ENCODE assay signal across 1 cellular context in the genomic region with DNA sequence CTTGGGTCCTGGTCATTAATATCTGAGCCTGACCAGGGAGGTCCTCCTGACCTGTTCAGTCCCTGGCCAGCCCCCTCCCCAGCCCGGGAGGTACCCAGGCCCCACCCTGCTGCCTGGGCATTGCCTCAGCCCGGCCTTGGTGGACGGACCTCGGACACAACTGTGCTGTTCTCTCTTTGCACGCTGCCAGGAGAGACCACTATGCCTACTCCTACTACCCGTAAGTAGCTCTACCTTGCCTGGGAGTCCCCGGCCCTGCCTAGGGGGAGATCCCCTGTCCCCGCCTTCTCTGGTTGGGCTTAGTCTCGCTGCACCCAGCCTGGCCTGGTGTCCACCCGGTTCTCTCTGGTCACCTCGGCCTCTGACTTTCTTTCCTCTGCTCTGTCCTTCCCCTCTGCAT.
TF ChIP-seq lines count a peak whose summit lies in the region.

No MANE protein-coding gene starts in this region.

TF ChIP-seq in HepG2, 621 proteins besides CTCF, POLR2A, EP300 and RAD21:
- TF ChIP-seq, protein P1, sequence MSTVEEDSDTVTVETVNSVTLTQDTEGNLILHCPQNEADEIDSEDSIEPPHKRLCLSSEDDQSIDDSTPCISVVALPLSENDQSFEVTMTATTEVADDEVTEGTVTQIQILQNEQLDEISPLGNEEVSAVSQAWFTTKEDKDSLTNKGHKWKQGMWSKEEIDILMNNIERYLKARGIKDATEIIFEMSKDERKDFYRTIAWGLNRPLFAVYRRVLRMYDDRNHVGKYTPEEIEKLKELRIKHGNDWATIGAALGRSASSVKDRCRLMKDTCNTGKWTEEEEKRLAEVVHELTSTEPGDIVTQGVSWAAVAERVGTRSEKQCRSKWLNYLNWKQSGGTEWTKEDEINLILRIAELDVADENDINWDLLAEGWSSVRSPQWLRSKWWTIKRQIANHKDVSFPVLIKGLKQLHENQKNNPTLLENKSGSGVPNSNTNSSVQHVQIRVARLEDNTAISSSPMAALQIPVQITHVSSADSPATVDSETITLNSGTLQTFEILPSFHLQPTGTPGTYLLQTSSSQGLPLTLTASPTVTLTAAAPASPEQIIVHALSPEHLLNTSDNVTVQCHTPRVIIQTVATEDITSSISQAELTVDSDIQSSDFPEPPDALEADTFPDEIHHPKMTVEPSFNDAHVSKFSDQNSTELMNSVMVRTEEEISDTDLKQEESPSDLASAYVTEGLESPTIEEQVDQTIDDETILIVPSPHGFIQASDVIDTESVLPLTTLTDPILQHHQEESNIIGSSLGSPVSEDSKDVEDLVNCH (CRISPR knock-in tag; IDR thresholded peaks at IDR 0.05) = no peak
- TF ChIP-seq SIX4 (CRISPR knock-in tag; IDR thresholded peaks at IDR 0.05) (no peak), REXO4 (CRISPR knock-in tag; IDR thresholded peaks at IDR 0.05; ENCODE audit: borderline replicate concordance) (no peak), GZF1 (CRISPR knock-in tag; IDR thresholded peaks at IDR 0.05) (no peak), HOXA9 (CRISPR knock-in tag; IDR thresholded peaks at IDR 0.05; ENCODE audit: borderline replicate concordance) (no peak)
- TF ChIP-seq, protein P2, sequence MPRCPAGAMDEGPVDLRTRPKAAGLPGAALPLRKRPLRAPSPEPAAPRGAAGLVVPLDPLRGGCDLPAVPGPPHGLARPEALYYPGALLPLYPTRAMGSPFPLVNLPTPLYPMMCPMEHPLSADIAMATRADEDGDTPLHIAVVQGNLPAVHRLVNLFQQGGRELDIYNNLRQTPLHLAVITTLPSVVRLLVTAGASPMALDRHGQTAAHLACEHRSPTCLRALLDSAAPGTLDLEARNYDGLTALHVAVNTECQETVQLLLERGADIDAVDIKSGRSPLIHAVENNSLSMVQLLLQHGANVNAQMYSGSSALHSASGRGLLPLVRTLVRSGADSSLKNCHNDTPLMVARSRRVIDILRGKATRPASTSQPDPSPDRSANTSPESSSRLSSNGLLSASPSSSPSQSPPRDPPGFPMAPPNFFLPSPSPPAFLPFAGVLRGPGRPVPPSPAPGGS (CRISPR knock-in tag; IDR thresholded peaks at IDR 0.05) = no peak
- TF ChIP-seq, protein P3, sequence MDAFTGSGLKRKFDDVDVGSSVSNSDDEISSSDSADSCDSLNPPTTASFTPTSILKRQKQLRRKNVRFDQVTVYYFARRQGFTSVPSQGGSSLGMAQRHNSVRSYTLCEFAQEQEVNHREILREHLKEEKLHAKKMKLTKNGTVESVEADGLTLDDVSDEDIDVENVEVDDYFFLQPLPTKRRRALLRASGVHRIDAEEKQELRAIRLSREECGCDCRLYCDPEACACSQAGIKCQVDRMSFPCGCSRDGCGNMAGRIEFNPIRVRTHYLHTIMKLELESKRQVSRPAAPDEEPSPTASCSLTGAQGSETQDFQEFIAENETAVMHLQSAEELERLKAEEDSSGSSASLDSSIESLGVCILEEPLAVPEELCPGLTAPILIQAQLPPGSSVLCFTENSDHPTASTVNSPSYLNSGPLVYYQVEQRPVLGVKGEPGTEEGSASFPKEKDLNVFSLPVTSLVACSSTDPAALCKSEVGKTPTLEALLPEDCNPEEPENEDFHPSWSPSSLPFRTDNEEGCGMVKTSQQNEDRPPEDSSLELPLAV (CRISPR knock-in tag; conservative IDR thresholded peaks at IDR 0.05; ENCODE audit: low read depth) = no peak
- TF ChIP-seq, protein P4, sequence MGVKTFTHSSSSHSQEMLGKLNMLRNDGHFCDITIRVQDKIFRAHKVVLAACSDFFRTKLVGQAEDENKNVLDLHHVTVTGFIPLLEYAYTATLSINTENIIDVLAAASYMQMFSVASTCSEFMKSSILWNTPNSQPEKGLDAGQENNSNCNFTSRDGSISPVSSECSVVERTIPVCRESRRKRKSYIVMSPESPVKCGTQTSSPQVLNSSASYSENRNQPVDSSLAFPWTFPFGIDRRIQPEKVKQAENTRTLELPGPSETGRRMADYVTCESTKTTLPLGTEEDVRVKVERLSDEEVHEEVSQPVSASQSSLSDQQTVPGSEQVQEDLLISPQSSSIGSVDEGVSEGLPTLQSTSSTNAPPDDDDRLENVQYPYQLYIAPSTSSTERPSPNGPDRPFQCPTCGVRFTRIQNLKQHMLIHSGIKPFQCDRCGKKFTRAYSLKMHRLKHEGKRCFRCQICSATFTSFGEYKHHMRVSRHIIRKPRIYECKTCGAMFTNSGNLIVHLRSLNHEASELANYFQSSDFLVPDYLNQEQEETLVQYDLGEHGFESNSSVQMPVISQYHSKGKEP (CRISPR knock-in tag; IDR thresholded peaks at IDR 0.05) = no peak
